In genomic region chr9:129640086-129640870, GRCh38 we compare ENCODE assay signal across 8 cellular contexts. TPM values are rescaled to one million over a fixed set of nuclear protein-coding genes. Genes with fewer than 3 reads are reported as not detected.
DNase-seq lines count a peak whose midpoint lies in the region; ATAC-seq and TF ChIP-seq lines count a peak whose summit lies in the region.

No MANE protein-coding gene starts in this region.

- POLR2A ChIA-PET in CD8-positive, alpha-beta T cell (lab: Charles Lee), result interaction anchor here (0.6 kb wide), 1 partner anchor 28 kb away, joined by 3 read pairs; no protein-coding TSS in a partner anchor

- H3K36me3 Mint-ChIP-seq in CD8-positive, alpha-beta T cell, result peaks cover 30% of the 10 kb centered on the region

- peak overlapping the region; percentile 85 for H3K4me3 Mint-ChIP-seq in CD8-positive, alpha-beta T cell

- H3K27me3 Mint-ChIP-seq in CD8-positive, alpha-beta T cell (ENCODE audit: low read depth), result no peaks in the 10 kb centered on the region

- no peak for TF ChIP-seq CTCF in CD8-positive, alpha-beta T cell (IDR thresholded peaks at IDR 0.05)
- no peak for TF ChIP-seq CTCF in NB4 (IDR thresholded peaks at IDR 0.05; ENCODE audit: low read depth, low read length)

- ATAC-seq in CD8-positive, alpha-beta T cell, result no peak

- peak overlapping the region; percentile 99 for H3K4me3 ChIP-seq in CD8-positive, alpha-beta T cell (ENCODE audit: low read depth, low read length)
- peak overlapping the region; percentile 75 for H3K4me3 ChIP-seq in NB4 (ENCODE audit: low read depth, low read length)
- peak overlapping the region; percentile 99 for H3K4me3 ChIP-seq in adipocyte (ENCODE audit: low read length)

- no peaks in the 10 kb centered on the region for H3K27me3 ChIP-seq in CD8-positive, alpha-beta T cell (ENCODE audit: insufficient read depth, low read length)
- H3K27me3 ChIP-seq in adipocyte (replicated peaks; ENCODE audit: control insufficient read depth, insufficient read depth, low read length), result no peaks in the 10 kb centered on the region

- intact Hi-C loops in CD8-positive, alpha-beta T cell (cut with DNase I, micrococcal nuclease), result loop anchor here in 1 of 2 experiments (5.0 kb wide), 1 partner anchor 142 kb away; no protein-coding TSS in a partner anchor
- intact Hi-C loops in cardiac septum (cut with DNase I), result loop anchor here (5.0 kb wide), 1 partner anchor 97 kb away; no protein-coding TSS in a partner anchor

- no peaks in the 10 kb centered on the region for H3K9me3 ChIP-seq in CD8-positive, alpha-beta T cell (ENCODE audit: low read length)
- no peaks in the 10 kb centered on the region for H3K9me3 ChIP-seq in adipocyte (ENCODE audit: control insufficient read depth, low read length)

- peak overlapping the region; percentile 89 for H3K27ac Mint-ChIP-seq in CD8-positive, alpha-beta T cell

- H3K27ac ChIP-seq in CD8-positive, alpha-beta T cell (ENCODE audit: low read depth, low read length), result no peak overlapping the region

- H3K4me1 ChIP-seq in CD8-positive, alpha-beta T cell (ENCODE audit: insufficient read depth, low read length), result peaks cover 23% of the 10 kb centered on the region
- H3K4me1 ChIP-seq in adipocyte (ENCODE audit: control insufficient read depth, insufficient read depth, low read length), result peaks cover 28% of the 10 kb centered on the region

- no peak for TF ChIP-seq POLR2A in NB4 (IDR thresholded peaks at IDR 0.05; ENCODE audit: extremely low read depth, insufficient read length)

- H3K36me3 ChIP-seq in CD8-positive, alpha-beta T cell (ENCODE audit: insufficient read depth, low read length), result peaks cover 34% of the 10 kb centered on the region
- peaks cover 38% of the 10 kb centered on the region for H3K36me3 ChIP-seq in adipocyte (ENCODE audit: control insufficient read depth, insufficient read depth, low read length, severe bottlenecking)

- CTCF ChIA-PET in CD8-positive, alpha-beta T cell (lab: Charles Lee), result interaction anchor here (0.7 to 5.7 kb wide), 5 partner anchors 9 to 509 kb away, joined by 3 to 74 read pairs (median 6); partner anchors contain the start of gene NTMT1

- peaks cover 24% of the 10 kb centered on the region for H3K4me1 Mint-ChIP-seq in CD8-positive, alpha-beta T cell (ENCODE audit: low read depth)

- no peak for DNase-seq in CD8-positive, alpha-beta T cell
- DNase-seq in NB4 (ENCODE audit: low read depth) (no peak), adipocyte (ENCODE audit: low read depth) (peak; percentile 13), lung microvascular endothelial cell (ENCODE audit: low read depth in 2 of 2) (peak; percentile 29 to 68), NCI-H2029 treated with DMSO at 0.1 percent for 48 hours (lab: John Stamatoyannopoulos, UW) (no peak), UCSD-AML1 (lab: John Stamatoyannopoulos, UW; ENCODE audit: unreplicated experiment) (no peak), cardiac septum (ENCODE audit: low spot score) (no peak), amniotic stem cell (lab: John Stamatoyannopoulos, UW) (no peak)

- H3K9me3 Mint-ChIP-seq in CD8-positive, alpha-beta T cell, result no peaks in the 10 kb centered on the region

- H3K9ac ChIP-seq in adipocyte (ENCODE audit: low read length), result peak overlapping the region; percentile 95

RNA-seq across cellular contexts. Expression of gene ASB6, which starts 1.7 kb away (rescaled TPM):
- 10 to 100 TPM; 39.9 to 42.0 TPM for total RNA-seq in CD8-positive, alpha-beta T cell
- total RNA-seq in lung microvascular endothelial cell, result 9.6 and 13.5 TPM in 2 replicates
- total RNA-seq in cardiac septum, result 10.2 TPM

RNA-seq across cellular contexts. Expression of gene NTMT1, which starts 14.3 kb away (rescaled TPM):
- total RNA-seq in CD8-positive, alpha-beta T cell, result 10 to 100 TPM; 48.1 to 51.1 TPM
- total RNA-seq in lung microvascular endothelial cell (19.4 and 22.4 TPM in 2 replicates), cardiac septum (49.5 TPM)

RNA-seq across cellular contexts. Expression of gene C9orf50, which starts 19.4 kb away (rescaled TPM):
- total RNA-seq in CD8-positive, alpha-beta T cell, result under 1 TPM in 1 of 2 experiments, not detected in 1; 0.19 TPM
- total RNA-seq in lung microvascular endothelial cell (not detected in 2 replicates), cardiac septum (0.22 TPM)

RNA-seq across cellular contexts. Expression of gene PRRX2, which starts 25.2 kb away (rescaled TPM):
- total RNA-seq in CD8-positive, alpha-beta T cell, result not detected
- total RNA-seq in lung microvascular endothelial cell (0.20 and 0.44 TPM in 2 replicates), cardiac septum (4.4 TPM)

Comparison
In these comparisons a context has a peak if more than half of its experiments do, and no peak if none do; other contexts are left out.
1. DNase-seq: peak in adipocyte (single experiment) and lung microvascular endothelial cell (2 of 2); none in CD8-positive, alpha-beta T cell (0 of 7), NB4 (single experiment), NCI-H2029 treated with DMSO at 0.1 percent for 48 hours (single experiment), UCSD-AML1 (single experiment), cardiac septum (single experiment) and amniotic stem cell (single experiment).
2. Peak in every context shown above with its lines, with median percentiles within 50 percentile points of each other: H3K4me3 ChIP-seq.